Comparison of ENCODE assay signal across 33 cellular contexts in the genomic region with DNA sequence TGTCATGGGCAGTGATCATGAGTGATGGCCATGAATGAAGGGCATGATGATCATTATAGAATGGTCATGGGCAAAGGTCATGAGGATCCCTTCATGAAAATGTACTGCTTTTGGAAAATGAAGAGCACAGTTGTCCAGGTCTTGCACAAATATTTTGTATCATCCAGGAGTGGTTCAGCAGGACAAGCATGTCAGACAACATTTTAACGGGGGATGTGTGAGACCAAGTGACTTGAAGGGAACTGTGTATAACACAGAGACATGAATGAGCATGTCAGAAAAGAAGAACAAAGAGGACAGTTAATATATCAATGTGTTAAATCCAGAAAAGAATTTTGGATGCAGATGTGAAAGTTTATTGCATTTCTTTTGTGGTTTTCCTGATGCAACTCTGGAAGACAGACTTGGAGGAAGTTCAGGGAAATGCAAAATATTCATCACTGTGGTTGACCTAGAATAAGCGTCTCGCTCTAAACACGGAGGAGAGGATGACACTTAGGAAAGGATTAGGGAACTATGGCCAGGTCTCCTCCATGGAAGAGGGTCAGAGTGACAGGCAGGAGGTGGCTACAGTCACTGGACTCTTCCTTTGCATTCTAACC.
"Had no signal": no experiment of that assay in that cellular context is flagged by ENCODE, and none has a peak within 500 bp of the region (broad histone marks: within the 10 kb centered on the region; RNA-seq: fewer than 3 reads in every experiment).

No MANE protein-coding gene starts in this region.

- H3K27ac ChIP-seq: brain microvascular endothelial cell, esophagus muscularis mucosa, left lung, neutrophil, ovary, psoas muscle, thyroid gland, upper lobe of right lung had no signal

- H3K36me3 ChIP-seq: brain microvascular endothelial cell, esophagus muscularis mucosa, left lung, neutrophil, ovary, thyroid gland, upper lobe of right lung had no signal

- H3K36me3 Mint-ChIP-seq: activated naive CD8-positive, alpha-beta T cell treated with anti-CD3 and anti-CD28 coated beads, Interleukin-2, amount 10 ng/mL, durations not matched to agents 7 days and 5 days; mesothelial cell of epicardium; stimulated activated memory B cell treated with anti-CD40 and anti-IgM and Interleukin-4, amounts not matched to agents 10 μg/mL and 1 μg/mL and 100 μg/mL, for 72 hours had no signal

- H3K9me3 ChIP-seq: esophagus muscularis mucosa, left lung, neutrophil, ovary, psoas muscle, thyroid gland, upper lobe of right lung had no signal

- H3K27me3 Mint-ChIP-seq: activated CD4-positive, alpha-beta memory T cell treated with anti-CD3 and anti-CD28 coated beads, Interleukin-2, amount 10 ng/mL, durations not matched to agents 7 days and 5 days; activated CD4-positive, alpha-beta T cell treated with anti-CD3 and anti-CD28 coated beads, Interleukin-2, amount 10 ng/mL, durations not matched to agents 24 days and 14 days had no signal

- H3K4me3 Mint-ChIP-seq: activated CD4-positive, alpha-beta memory T cell treated with anti-CD3 and anti-CD28 coated beads, Interleukin-2, amount 10 ng/mL, durations not matched to agents 7 days and 5 days; activated CD4-positive, alpha-beta T cell treated with anti-CD3 and anti-CD28 coated beads, Interleukin-2, amount 10 ng/mL, durations not matched to agents 24 days and 14 days; activated naive CD8-positive, alpha-beta T cell treated with anti-CD3 and anti-CD28 coated beads, Interleukin-2, amount 10 ng/mL, durations not matched to agents 7 days and 5 days; mesothelial cell of epicardium; naive B cell; nephron progenitor cell; stimulated activated memory B cell treated with anti-CD40 and anti-IgM and Interleukin-4, amounts not matched to agents 10 μg/mL and 1 μg/mL and 100 μg/mL, for 72 hours; stimulated activated naive CD8-positive, alpha-beta T cell treated with anti-CD3 and anti-CD28 coated beads, Interleukin-15, amount 100 ng/mL, for 72 hours; T-helper 17 cell had no signal

- H3K4me2 ChIP-seq: smooth muscle cell had no signal

- H3K4me1 Mint-ChIP-seq: activated CD4-positive, alpha-beta T cell treated with anti-CD3 and anti-CD28 coated beads, Interleukin-2, amount 10 ng/mL, durations not matched to agents 24 days and 14 days; mesothelial cell of epicardium; naive B cell; stimulated activated memory B cell treated with anti-CD40 and anti-IgM and Interleukin-4, amounts not matched to agents 10 μg/mL and 1 μg/mL and 100 μg/mL, for 72 hours; stimulated activated naive CD8-positive, alpha-beta T cell treated with anti-CD3 and anti-CD28 coated beads, Interleukin-15, amount 100 ng/mL, for 72 hours; T-helper 17 cell had no signal

- H3K27me3 ChIP-seq: brain microvascular endothelial cell, neutrophil, ovary, thyroid gland, upper lobe of right lung had no signal

- H3K4me3 ChIP-seq: esophagus muscularis mucosa, left lung, ovary, psoas muscle, smooth muscle cell, thyroid gland, upper lobe of right lung had no signal

- FAIRE-seq: astrocyte, endothelial cell of umbilical vein, frontal cortex, islet of Langerhans had no signal

- DNase-seq: activated CD4-positive, alpha-beta memory T cell treated with anti-CD3 and anti-CD28 coated beads, Interleukin-2, amount 10 ng/mL, durations not matched to agents 7 days and 5 days; activated CD4-positive, alpha-beta T cell treated with anti-CD3 and anti-CD28 coated beads, Interleukin-2, amount 10 ng/mL, durations not matched to agents 24 days and 14 days; activated CD4-positive, CD25-positive, alpha-beta regulatory T cell treated with anti-CD3 and anti-CD28 coated beads, Interleukin-2, amount 50 U/mL, for 72 hours; activated CD8-positive, alpha-beta memory T cell treated with anti-CD3 and anti-CD28 coated beads, Interleukin-2, amount 50 U/mL, for 48 hours; activated naive CD4-positive, alpha-beta T cell treated with Interleukin-2 at 50 U/mL for 16 hours; activated naive CD8-positive, alpha-beta T cell treated with anti-CD3 and anti-CD28 coated beads, Interleukin-2, amount 10 ng/mL, durations not matched to agents 7 days and 5 days; activated T-cell treated with anti-CD3 and anti-CD28 coated beads, Interleukin-2, amount 50 U/mL, for 48 hours; brain microvascular endothelial cell; central memory CD4-positive, alpha-beta T cell; glutamatergic neuron; left lung; naive B cell; nephron progenitor cell; ovary; psoas muscle; stimulated activated CD4-positive, alpha-beta T cell treated with anti-CD3 and anti-CD28 coated beads, Interleukin-1b, Interleukin-23, amount 100 ng/mL, for 48 hours; stimulated activated CD4-positive, alpha-beta T cell treated with anti-CD3 and anti-CD28 coated beads, Interleukin-4, amount 100 ng/mL, for 4 hours; stimulated activated CD8-positive, alpha-beta memory T cell treated with anti-CD3 and anti-CD28 coated beads, Interleukin-4, amount 100 ng/mL, for 48 hours; stimulated activated naive CD8-positive, alpha-beta T cell treated with anti-CD3 and anti-CD28 coated beads, Interleukin-15, amount 100 ng/mL, for 72 hours; substantia nigra; T-helper 17 cell; T1000; thyroid gland; upper lobe of right lung had no signal

- H3K4me1 ChIP-seq: esophagus muscularis mucosa, left lung, psoas muscle, thyroid gland, upper lobe of right lung had no signal

- ATAC-seq: left lung; psoas muscle; stimulated activated memory B cell treated with anti-CD40 and anti-IgM and Interleukin-4, amounts not matched to agents 10 μg/mL and 1 μg/mL and 100 μg/mL, for 72 hours; stimulated activated naive CD8-positive, alpha-beta T cell treated with anti-CD3 and anti-CD28 coated beads, Interleukin-15, amount 100 ng/mL, for 72 hours; T-helper 17 cell; upper lobe of right lung had no signal
